In genomic region chr6:110815260-110816109, GRCh38 we compare ENCODE assay signal across 1 cellular context.
TF ChIP-seq lines count a peak whose summit lies in the region.

Gene CDK19 (minus strand): TSS chr6:110815469. CDS start chr6:110815136, 333 bp downstream.

TF ChIP-seq in K562, 482 proteins besides CTCF, POLR2A, EP300 and RAD21 (continued from another document and continues in another):
- TF ChIP-seq, protein P1, sequence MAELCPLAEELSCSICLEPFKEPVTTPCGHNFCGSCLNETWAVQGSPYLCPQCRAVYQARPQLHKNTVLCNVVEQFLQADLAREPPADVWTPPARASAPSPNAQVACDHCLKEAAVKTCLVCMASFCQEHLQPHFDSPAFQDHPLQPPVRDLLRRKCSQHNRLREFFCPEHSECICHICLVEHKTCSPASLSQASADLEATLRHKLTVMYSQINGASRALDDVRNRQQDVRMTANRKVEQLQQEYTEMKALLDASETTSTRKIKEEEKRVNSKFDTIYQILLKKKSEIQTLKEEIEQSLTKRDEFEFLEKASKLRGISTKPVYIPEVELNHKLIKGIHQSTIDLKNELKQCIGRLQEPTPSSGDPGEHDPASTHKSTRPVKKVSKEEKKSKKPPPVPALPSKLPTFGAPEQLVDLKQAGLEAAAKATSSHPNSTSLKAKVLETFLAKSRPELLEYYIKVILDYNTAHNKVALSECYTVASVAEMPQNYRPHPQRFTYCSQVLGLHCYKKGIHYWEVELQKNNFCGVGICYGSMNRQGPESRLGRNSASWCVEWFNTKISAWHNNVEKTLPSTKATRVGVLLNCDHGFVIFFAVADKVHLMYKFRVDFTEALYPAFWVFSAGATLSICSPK (IDR thresholded peaks at IDR 0.05; ENCODE audit: borderline replicate concordance): no peak
- TF ChIP-seq TAF1 (IDR thresholded peaks at IDR 0.05; ENCODE audit: control insufficient read depth, extremely low read depth, insufficient read depth, low read length, severe bottlenecking): peak; percentile 50
- no peak for TF ChIP-seq ZNF436 (CRISPR knock-in tag; IDR thresholded peaks at IDR 0.05)
- TF ChIP-seq HDAC2 (IDR thresholded peaks at IDR 0.05): peak; percentile 87
- no peak for TF ChIP-seq TARDBP (IDR thresholded peaks at IDR 0.05)
- TF ChIP-seq RBM34 (IDR thresholded peaks at IDR 0.05; ENCODE audit: borderline replicate concordance, insufficient read depth, low read length): no peak
- no peak; the same call in 1 of the 2 replicates for TF ChIP-seq ZBTB33 (CRISPR knock-in tag; IDR thresholded peaks at IDR 0.05)
- no peak for TF ChIP-seq RFX5 (IDR thresholded peaks at IDR 0.05; ENCODE audit: low read depth, low read length)
- no peak for TF ChIP-seq ZNF79 (CRISPR knock-in tag; IDR thresholded peaks at IDR 0.05; ENCODE audit: low read depth)
- TF ChIP-seq AFF1 (IDR thresholded peaks at IDR 0.05; ENCODE audit: low read depth in 1 of 2, partially characterized antibody in 2 of 2): peak; percentile 72 to 95
- peak; percentile 17 to 69; a peak in 1 of 4 replicates for TF ChIP-seq SIN3A (IDR thresholded peaks at IDR 0.05; ENCODE audit: borderline replicate concordance in 2 of 2, control insufficient read depth in 1 of 2, low read depth in 2 of 2, low read length in 2 of 2)
- TF ChIP-seq, protein P2, sequence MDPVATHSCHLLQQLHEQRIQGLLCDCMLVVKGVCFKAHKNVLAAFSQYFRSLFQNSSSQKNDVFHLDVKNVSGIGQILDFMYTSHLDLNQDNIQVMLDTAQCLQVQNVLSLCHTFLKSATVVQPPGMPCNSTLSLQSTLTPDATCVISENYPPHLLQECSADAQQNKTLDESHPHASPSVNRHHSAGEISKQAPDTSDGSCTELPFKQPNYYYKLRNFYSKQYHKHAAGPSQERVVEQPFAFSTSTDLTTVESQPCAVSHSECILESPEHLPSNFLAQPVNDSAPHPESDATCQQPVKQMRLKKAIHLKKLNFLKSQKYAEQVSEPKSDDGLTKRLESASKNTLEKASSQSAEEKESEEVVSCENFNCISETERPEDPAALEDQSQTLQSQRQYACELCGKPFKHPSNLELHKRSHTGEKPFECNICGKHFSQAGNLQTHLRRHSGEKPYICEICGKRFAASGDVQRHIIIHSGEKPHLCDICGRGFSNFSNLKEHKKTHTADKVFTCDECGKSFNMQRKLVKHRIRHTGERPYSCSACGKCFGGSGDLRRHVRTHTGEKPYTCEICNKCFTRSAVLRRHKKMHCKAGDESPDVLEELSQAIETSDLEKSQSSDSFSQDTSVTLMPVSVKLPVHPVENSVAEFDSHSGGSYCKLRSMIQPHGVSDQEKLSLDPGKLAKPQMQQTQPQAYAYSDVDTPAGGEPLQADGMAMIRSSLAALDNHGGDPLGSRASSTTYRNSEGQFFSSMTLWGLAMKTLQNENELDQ (CRISPR knock-in tag; IDR thresholded peaks at IDR 0.05; ENCODE audit: borderline replicate concordance): no peak
- TF ChIP-seq ZC3H11A (IDR thresholded peaks at IDR 0.05; ENCODE audit: low read depth, low read length): 0 out of 2 replicates have a peak, but pooled peaks have one; percentile 58
- TF ChIP-seq BRF1 (IDR thresholded peaks at IDR 0.05; ENCODE audit: borderline replicate concordance, extremely low read depth, insufficient read length): no peak
- TF ChIP-seq PTRF (tag; IDR thresholded peaks at IDR 0.05): no peak
- TF ChIP-seq ETV5 (CRISPR knock-in tag; IDR thresholded peaks at IDR 0.05; ENCODE audit: low read depth): no peak
- TF ChIP-seq SNRNP70 (optimal IDR thresholded peaks at IDR 0.05; ENCODE audit: low read depth, low read length): no peak
- TF ChIP-seq CEBPG (CRISPR knock-in tag; IDR thresholded peaks at IDR 0.05): no peak
- TF ChIP-seq CEBPG (tag; conservative IDR thresholded peaks at IDR 0.05 in 1 of 2, IDR thresholded peaks at IDR 0.05 in 1 of 2): no peak
- no peak for TF ChIP-seq ZSCAN32 (CRISPR knock-in tag; IDR thresholded peaks at IDR 0.05)
- peak; percentile 85 for TF ChIP-seq NKRF (IDR thresholded peaks at IDR 0.05; ENCODE audit: borderline replicate concordance)
- peak; percentile 95 for TF ChIP-seq TRIM28 (IDR thresholded peaks at IDR 0.05)
- TF ChIP-seq ZNF174 (CRISPR knock-in tag; IDR thresholded peaks at IDR 0.05): no peak
- no peak for TF ChIP-seq SRSF3 (IDR thresholded peaks at IDR 0.05; ENCODE audit: insufficient read depth, low read length)
- peak; percentile 62 for TF ChIP-seq RBM39 (optimal IDR thresholded peaks at IDR 0.05; ENCODE audit: low read depth, low read length)
- no peak for TF ChIP-seq MIER1 (IDR thresholded peaks at IDR 0.05; ENCODE audit: low read depth)
- TF ChIP-seq NFE2L1 (tag; IDR thresholded peaks at IDR 0.05; ENCODE audit: borderline replicate concordance, low read depth): no peak
- TF ChIP-seq ZNF354B (CRISPR knock-in tag; IDR thresholded peaks at IDR 0.05): no peak
- TF ChIP-seq KLF13 (tag; IDR thresholded peaks at IDR 0.05; ENCODE audit: borderline replicate concordance, low read depth): 0 out of 2 replicates have a peak, but pooled peaks have one; percentile 57
- no peak for TF ChIP-seq RAD51 (IDR thresholded peaks at IDR 0.05; ENCODE audit: borderline replicate concordance, low read depth)
- TF ChIP-seq RBM14 (IDR thresholded peaks at IDR 0.05; ENCODE audit: borderline replicate concordance, insufficient read depth, low read depth, low read length): no peak
- TF ChIP-seq NR2C2 (CRISPR knock-in tag; IDR thresholded peaks at IDR 0.05): peak; percentile 74; the same call in 1 of the 2 replicates
- peak; percentile 67 for TF ChIP-seq NR2C2 (tag; IDR thresholded peaks at IDR 0.05)
- TF ChIP-seq ZNF384 (IDR thresholded peaks at IDR 0.05; ENCODE audit: low read depth, low read length): 0 out of 2 replicates have a peak, but pooled peaks have one; percentile 16
- TF ChIP-seq ELK3 (CRISPR knock-in tag; IDR thresholded peaks at IDR 0.05): no peak
- TF ChIP-seq POLR2AphosphoS2 (IDR thresholded peaks at IDR 0.05; ENCODE audit: low read length): 0 out of 2 replicates have a peak, but pooled peaks have one; percentile 81
- TF ChIP-seq, protein P3, sequence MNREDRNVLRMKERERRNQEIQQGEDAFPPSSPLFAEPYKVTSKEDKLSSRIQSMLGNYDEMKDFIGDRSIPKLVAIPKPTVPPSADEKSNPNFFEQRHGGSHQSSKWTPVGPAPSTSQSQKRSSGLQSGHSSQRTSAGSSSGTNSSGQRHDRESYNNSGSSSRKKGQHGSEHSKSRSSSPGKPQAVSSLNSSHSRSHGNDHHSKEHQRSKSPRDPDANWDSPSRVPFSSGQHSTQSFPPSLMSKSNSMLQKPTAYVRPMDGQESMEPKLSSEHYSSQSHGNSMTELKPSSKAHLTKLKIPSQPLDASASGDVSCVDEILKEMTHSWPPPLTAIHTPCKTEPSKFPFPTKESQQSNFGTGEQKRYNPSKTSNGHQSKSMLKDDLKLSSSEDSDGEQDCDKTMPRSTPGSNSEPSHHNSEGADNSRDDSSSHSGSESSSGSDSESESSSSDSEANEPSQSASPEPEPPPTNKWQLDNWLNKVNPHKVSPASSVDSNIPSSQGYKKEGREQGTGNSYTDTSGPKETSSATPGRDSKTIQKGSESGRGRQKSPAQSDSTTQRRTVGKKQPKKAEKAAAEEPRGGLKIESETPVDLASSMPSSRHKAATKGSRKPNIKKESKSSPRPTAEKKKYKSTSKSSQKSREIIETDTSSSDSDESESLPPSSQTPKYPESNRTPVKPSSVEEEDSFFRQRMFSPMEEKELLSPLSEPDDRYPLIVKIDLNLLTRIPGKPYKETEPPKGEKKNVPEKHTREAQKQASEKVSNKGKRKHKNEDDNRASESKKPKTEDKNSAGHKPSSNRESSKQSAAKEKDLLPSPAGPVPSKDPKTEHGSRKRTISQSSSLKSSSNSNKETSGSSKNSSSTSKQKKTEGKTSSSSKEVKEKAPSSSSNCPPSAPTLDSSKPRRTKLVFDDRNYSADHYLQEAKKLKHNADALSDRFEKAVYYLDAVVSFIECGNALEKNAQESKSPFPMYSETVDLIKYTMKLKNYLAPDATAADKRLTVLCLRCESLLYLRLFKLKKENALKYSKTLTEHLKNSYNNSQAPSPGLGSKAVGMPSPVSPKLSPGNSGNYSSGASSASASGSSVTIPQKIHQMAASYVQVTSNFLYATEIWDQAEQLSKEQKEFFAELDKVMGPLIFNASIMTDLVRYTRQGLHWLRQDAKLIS (CRISPR knock-in tag; IDR thresholded peaks at IDR 0.05): peak; percentile 92; the same call in 1 of the 2 replicates
- no peak for TF ChIP-seq ZNF224 (CRISPR knock-in tag; IDR thresholded peaks at IDR 0.05)
- no peak for TF ChIP-seq CTCFL (IDR thresholded peaks at IDR 0.05; ENCODE audit: borderline replicate concordance, insufficient read depth, low read depth, low read length, poor library complexity, severe bottlenecking)
- no peak for TF ChIP-seq ZNF445 (CRISPR knock-in tag; IDR thresholded peaks at IDR 0.05; ENCODE audit: low read depth)
- no peak for TF ChIP-seq ZNF695 (CRISPR knock-in tag; IDR thresholded peaks at IDR 0.05)
- TF ChIP-seq, protein P4, sequence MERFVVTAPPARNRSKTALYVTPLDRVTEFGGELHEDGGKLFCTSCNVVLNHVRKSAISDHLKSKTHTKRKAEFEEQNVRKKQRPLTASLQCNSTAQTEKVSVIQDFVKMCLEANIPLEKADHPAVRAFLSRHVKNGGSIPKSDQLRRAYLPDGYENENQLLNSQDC (CRISPR knock-in tag; IDR thresholded peaks at IDR 0.05): 0 out of 2 replicates have a peak, but pooled peaks have one; percentile 74
